Comparison of ENCODE assay signal across 28 cellular contexts in the genomic region with DNA sequence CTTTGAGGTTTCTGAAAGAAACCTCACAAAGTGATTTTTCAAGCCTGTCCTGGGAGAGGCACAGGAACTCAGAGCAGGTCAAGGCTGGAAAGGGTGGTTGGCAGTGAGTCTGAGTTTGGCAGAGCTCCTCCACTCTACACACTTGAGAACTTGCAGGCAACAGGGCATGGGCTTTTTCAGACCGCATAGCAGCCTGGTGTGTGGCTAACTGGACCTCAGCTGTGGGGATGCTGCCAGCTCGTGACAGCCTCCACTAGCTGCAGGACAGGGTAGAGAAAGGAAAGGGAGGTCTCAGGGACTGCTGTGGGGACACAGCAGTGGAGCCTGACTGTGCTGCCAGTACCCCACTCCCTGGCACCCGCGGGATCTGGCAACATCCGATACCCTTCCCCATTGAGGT. TPM values are rescaled to one million over a fixed set of nuclear protein-coding genes. Genes with fewer than 3 reads are reported as not detected.
DNase-seq lines count a peak whose midpoint lies in the region; ATAC-seq and TF ChIP-seq lines count a peak whose summit lies in the region.
"Had no signal": no experiment of that assay in that cellular context is flagged by ENCODE, and none has a peak within 500 bp of the region (broad histone marks: within the 10 kb centered on the region; RNA-seq: fewer than 3 reads in every experiment).

No MANE protein-coding gene starts in this region.

- intact Hi-C loops in posterior vena cava (cut with DNase I): loop anchor here in 1 of 2 donors (10.0 kb wide), 2 partner anchors 392 to 472 kb away; no protein-coding TSS in a partner anchor

- H3K9me3 ChIP-seq in MG63: no peaks in the 10 kb centered on the region
- H3K9me3 ChIP-seq: thoracic aorta had no signal

- ATAC-seq in HG03442 (IDR thresholded peaks at IDR 0.05; ENCODE audit: unreplicated experiment) (no peak), HG03039 (IDR thresholded peaks at IDR 0.05; ENCODE audit: unreplicated experiment) (no peak)
- ATAC-seq: activated CD8-positive, alpha-beta memory T cell treated with anti-CD3 and anti-CD28 coated beads, Interleukin-2, amount 10 ng/mL, durations not matched to agents 7 days and 5 days; naive thymus-derived CD8-positive, alpha-beta T cell; PC-3 had no signal

- H3K27me3 ChIP-seq in MG63: peaks cover 31% of the 10 kb centered on the region

- TF ChIP-seq CTCF in LNCaP clone FGC (IDR thresholded peaks at IDR 0.05; ENCODE audit: control insufficient read depth, extremely low read depth, insufficient read depth): no peak

- H3K4me3 ChIP-seq in LNCaP clone FGC (ENCODE audit: low read depth, low read length) (no peak overlapping the region), MG63 (no peak overlapping the region)
- H3K4me3 ChIP-seq: skin epidermis, thoracic aorta had no signal

- DNase-seq in DMS53 (lab: John Stamatoyannopoulos, UW): peak; percentile 8
- no peak for DNase-seq in DMS53 treated with DMSO at 0.1 percent for 48 hours (lab: John Stamatoyannopoulos, UW; ENCODE audit: unreplicated experiment)
- DNase-seq in LNCaP clone FGC (ENCODE audit: low read depth): peak; percentile 31
- peak; percentile 13 for DNase-seq in glomerular visceral epithelial cell (ENCODE audit: extremely low spot score)
- peak; percentile 52 for DNase-seq in posterior vena cava (ENCODE audit: low spot score)
- DNase-seq in MG63: no peak
- DNase-seq: activated B cell treated with CpG ODN at 0.5 μM for 24 hours; activated CD4-positive, alpha-beta T cell treated with anti-CD3 and anti-CD28 coated beads, Interleukin-2, amount 50 U/mL, for 1 hour; activated CD8-positive, alpha-beta memory T cell treated with anti-CD3 and anti-CD28 coated beads, Interleukin-2, amount 10 ng/mL, durations not matched to agents 7 days and 5 days; activated T-cell treated with anti-CD3 and anti-CD28 coated beads, Interleukin-2, amount 50 U/mL, for 48 hours; CD4-positive, CD25-positive, alpha-beta regulatory T cell; cortex of kidney; foreskin fibroblast; immature natural killer cell; IMR-90; naive thymus-derived CD8-positive, alpha-beta T cell; NCI-H1048; NCI-H187; NCI-H226; occipital lobe; PC-3; SHP77 treated with DMSO at 0.1 percent for 48 hours had no signal

- no peaks in the 10 kb centered on the region for H3K36me3 ChIP-seq in MG63
- H3K36me3 ChIP-seq: thoracic aorta had no signal

RNA-seq across cellular contexts. Expression of a gene that starts 2.6 kb away (rescaled TPM):
- under 1 TPM; 0.14 to 0.28 TPM for total RNA-seq in posterior vena cava
- not detected in 2 replicates for total RNA-seq in MG63 (2014; rRNA removed; shearing (Covaris generic); ENCODE audit: low replicate concordance)
- total RNA-seq: IMR-90, PC-3, pulmonary artery endothelial cell had no signal

RNA-seq across cellular contexts. Expression of a gene that starts 23.3 kb away (rescaled TPM):
- total RNA-seq in posterior vena cava: not detected
- not detected in 2 replicates for total RNA-seq in MG63 (2014; rRNA removed; shearing (Covaris generic); ENCODE audit: low replicate concordance)
- total RNA-seq: activated B cell treated with CpG ODN at 0.5 μM for 24 hours; activated CD8-positive, alpha-beta memory T cell treated with anti-CD3 and anti-CD28 coated beads, Interleukin-2, amount 10 ng/mL, durations not matched to agents 7 days and 5 days; CD4-positive, CD25-positive, alpha-beta regulatory T cell; H4; IMR-90; naive thymus-derived CD8-positive, alpha-beta T cell; occipital lobe; PC-3; pulmonary artery endothelial cell; thoracic aorta had no signal

RNA-seq across cellular contexts. Expression of a gene that starts 28.4 kb away (rescaled TPM):
- total RNA-seq in posterior vena cava: not detected
- total RNA-seq in MG63 (2014; rRNA removed; shearing (Covaris generic); ENCODE audit: low replicate concordance): not detected in 2 replicates
- total RNA-seq: activated B cell treated with CpG ODN at 0.5 μM for 24 hours; activated CD8-positive, alpha-beta memory T cell treated with anti-CD3 and anti-CD28 coated beads, Interleukin-2, amount 10 ng/mL, durations not matched to agents 7 days and 5 days; CD4-positive, CD25-positive, alpha-beta regulatory T cell; H4; IMR-90; naive thymus-derived CD8-positive, alpha-beta T cell; occipital lobe; PC-3; pulmonary artery endothelial cell; thoracic aorta had no signal

RNA-seq across cellular contexts. Expression of a gene that starts 44.4 kb away (rescaled TPM):
- not detected for total RNA-seq in posterior vena cava
- total RNA-seq in MG63 (2014; rRNA removed; shearing (Covaris generic); ENCODE audit: low replicate concordance): not detected in 2 replicates
- total RNA-seq: activated B cell treated with CpG ODN at 0.5 μM for 24 hours; activated CD8-positive, alpha-beta memory T cell treated with anti-CD3 and anti-CD28 coated beads, Interleukin-2, amount 10 ng/mL, durations not matched to agents 7 days and 5 days; CD4-positive, CD25-positive, alpha-beta regulatory T cell; H4; IMR-90; naive thymus-derived CD8-positive, alpha-beta T cell; occipital lobe; PC-3; pulmonary artery endothelial cell; thoracic aorta had no signal

RNA-seq across cellular contexts. Expression of a gene that starts 47.9 kb away (rescaled TPM):
- total RNA-seq in posterior vena cava: under 1 TPM in 1 of 2 donors, not detected in 1; 0.38 TPM
- total RNA-seq in MG63 (2014; rRNA removed; shearing (Covaris generic); ENCODE audit: low replicate concordance): not detected in 2 replicates
- total RNA-seq: activated B cell treated with CpG ODN at 0.5 μM for 24 hours; activated CD8-positive, alpha-beta memory T cell treated with anti-CD3 and anti-CD28 coated beads, Interleukin-2, amount 10 ng/mL, durations not matched to agents 7 days and 5 days; CD4-positive, CD25-positive, alpha-beta regulatory T cell; H4; IMR-90; naive thymus-derived CD8-positive, alpha-beta T cell; PC-3; pulmonary artery endothelial cell; thoracic aorta had no signal

Comparison
In these comparisons a context has a peak if more than half of its experiments do, and no peak if none do; other contexts are left out.
1. DNase-seq: peak in DMS53 (single experiment), LNCaP clone FGC (single experiment), glomerular visceral epithelial cell (single experiment) and posterior vena cava (single experiment); none in DMS53 treated with DMSO at 0.1 percent for 48 hours (single experiment) and MG63 (single experiment).